In genomic region chr16:72657791-72658190, GRCh38 we compare ENCODE assay signal across 12 cellular contexts.
DNase-seq lines count a peak whose midpoint lies in the region; ATAC-seq lines count a peak whose summit lies in the region.
"Had no signal": no experiment of that assay in that cellular context is flagged by ENCODE, and none has a peak within 500 bp of the region (broad histone marks: within the 10 kb centered on the region; RNA-seq: fewer than 3 reads in every experiment).

No MANE protein-coding gene starts in this region.

- DNase-seq in NAMALWA (ENCODE audit: low spot score): peak; percentile 30
- no peak for DNase-seq in left colon
- DNase-seq in epidermal melanocyte (ENCODE audit: insufficient read length, low spot score): no peak
- DNase-seq in iPS-NIHi11 (ENCODE audit: low spot score): no peak
- DNase-seq in activated T-cell treated with anti-CD3 and anti-CD28 coated beads, Interleukin-2, amount 50 U/mL, for 4 hours: no peak
- DNase-seq: brain microvascular endothelial cell, NCI-H2171 treated with DMSO at 0.1 percent for 48 hours, ovary, SK-N-SH had no signal

- peaks cover 7% of the 10 kb centered on the region for H3K27me3 Mint-ChIP-seq in activated T-cell treated with anti-CD3 and anti-CD28 coated beads, Interleukin-2, amount 50 U/mL, for 4 hours (ENCODE audit: low read depth)

- peak; percentile 90 for ATAC-seq in GM18511 (IDR thresholded peaks at IDR 0.05; ENCODE audit: unreplicated experiment)
- ATAC-seq in GM19467 (IDR thresholded peaks at IDR 0.05; ENCODE audit: unreplicated experiment): peak; percentile 95
- ATAC-seq in HG02973 (IDR thresholded peaks at IDR 0.05; ENCODE audit: unreplicated experiment): peak; percentile 91
- no peak for ATAC-seq in left colon
- ATAC-seq in activated T-cell treated with anti-CD3 and anti-CD28 coated beads, Interleukin-2, amount 50 U/mL, for 4 hours: no peak

- no peaks in the 10 kb centered on the region for H3K4me1 Mint-ChIP-seq in activated T-cell treated with anti-CD3 and anti-CD28 coated beads, Interleukin-2, amount 50 U/mL, for 4 hours (ENCODE audit: low read depth)

- peaks cover 7% of the 10 kb centered on the region for H3K9me3 Mint-ChIP-seq in activated T-cell treated with anti-CD3 and anti-CD28 coated beads, Interleukin-2, amount 50 U/mL, for 4 hours

- intact Hi-C loops in left colon (cut with DNase I, micrococcal nuclease): no loop called here

- H3K36me3 Mint-ChIP-seq in activated T-cell treated with anti-CD3 and anti-CD28 coated beads, Interleukin-2, amount 50 U/mL, for 4 hours (ENCODE audit: insufficient read depth): no peaks in the 10 kb centered on the region

- H3K4me3 Mint-ChIP-seq in activated T-cell treated with anti-CD3 and anti-CD28 coated beads, Interleukin-2, amount 50 U/mL, for 4 hours: no peak overlapping the region

Comparison
In these comparisons a context has a peak if more than half of its experiments do, and no peak if none do; other contexts are left out.
1. ATAC-seq: peak in GM18511 (single experiment), GM19467 (single experiment) and HG02973 (single experiment); none in left colon (single experiment) and activated T-cell treated with anti-CD3 and anti-CD28 coated beads, Interleukin-2, amount 50 U/mL, for 4 hours (0 of 2).